In the genomic region with DNA sequence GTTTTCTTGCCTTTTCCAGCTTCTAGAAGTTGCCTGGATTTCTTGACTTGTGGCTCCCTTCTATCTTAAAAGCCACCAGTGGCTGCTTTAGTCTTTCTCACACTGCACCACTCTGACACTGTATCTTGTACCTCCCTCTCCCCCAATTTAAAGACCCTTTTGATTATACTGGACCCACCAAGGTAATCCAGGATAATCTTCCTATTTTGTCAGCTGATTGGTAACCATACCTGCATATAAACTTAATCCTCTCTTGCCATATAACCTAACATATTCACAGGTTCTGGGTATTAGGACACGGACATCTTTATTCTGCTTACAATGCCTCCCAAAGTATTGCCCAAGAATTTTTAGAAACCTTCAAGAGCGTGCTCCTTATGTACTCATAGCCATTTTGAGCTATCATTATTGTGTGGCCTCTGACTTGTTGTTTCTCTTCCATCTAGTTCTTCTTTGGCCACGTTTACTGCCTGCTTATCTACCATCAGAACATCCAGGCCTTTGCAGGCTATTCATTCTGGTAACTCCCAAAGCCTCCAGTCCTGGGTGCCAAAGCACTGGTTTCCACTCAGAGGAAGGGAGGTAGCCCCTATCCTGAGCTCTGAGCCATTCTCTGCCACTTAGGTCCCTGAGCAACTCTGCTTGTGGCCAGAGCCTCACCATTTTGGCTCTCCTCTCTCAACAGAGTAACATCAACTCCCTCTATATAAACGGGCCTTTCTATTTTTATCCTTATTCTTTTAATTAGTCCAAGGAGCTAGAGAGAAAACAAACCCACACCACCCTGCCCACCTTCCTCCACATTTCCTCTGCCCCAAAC, we compare ENCODE assay signal across 31 cellular contexts.
"Had no signal": no experiment of that assay in that cellular context is flagged by ENCODE, and none has a peak within 500 bp of the region (broad histone marks: within the 10 kb centered on the region; RNA-seq: fewer than 3 reads in every experiment).

No MANE protein-coding gene starts in this region.

- H3K9me3 Mint-ChIP-seq: activated B cell treated with CpG ODN at 0.5 μM for 24 hours; activated CD8-positive, alpha-beta T cell treated with anti-CD3 and anti-CD28 coated beads for 36 hours; activated T-cell treated with anti-CD3 and anti-CD28 coated beads, Interleukin-2, amount 50 U/mL, for 4 hours; central memory CD8-positive, alpha-beta T cell; dendritic cell treated with granulocyte-macrophage colony-stimulating factor and Interleukin-4, amounts not matched to agents 40 ng/mL and 50 ng/mL, for 4 days; T-helper 2 cell treated with Interferon-gamma antibody and Interleukin-4, amounts not matched to agents 5 μg/mL and 100 μg/mL, for 36 hours had no signal

- DNase-seq: activated B cell treated with CpG ODN at 0.5 μM for 24 hours; activated CD4-positive, alpha-beta T cell treated with anti-CD3 and anti-CD28 coated beads for 48 hours; activated CD4-positive, alpha-beta T cell treated with anti-CD3 and anti-CD28 coated beads, Interleukin-2, amount 50 U/mL, for 1 hour; activated CD4-positive, alpha-beta T cell treated with anti-CD3 and anti-CD28 coated beads, Interleukin-2, amount 50 U/mL, for 48 hours; activated CD8-positive, alpha-beta memory T cell treated with anti-CD3 and anti-CD28 coated beads for 24 hours; activated CD8-positive, alpha-beta T cell treated with anti-CD3 and anti-CD28 coated beads for 36 hours; activated effector memory CD4-positive, alpha-beta T cell treated with Interleukin-2 at 50 U/mL for 16 hours; activated gamma-delta T cell treated with Interleukin-2 at 50 U/mL for 16 hours; activated naive CD4-positive, alpha-beta T cell treated with anti-CD3 and anti-CD28 coated beads, Interleukin-2, amount 50 U/mL, for 16 hours; activated naive CD4-positive, alpha-beta T cell treated with Interleukin-2 at 50 U/mL for 16 hours; activated T-cell treated with anti-CD3 and anti-CD28 coated beads, Interleukin-2, amount 50 U/mL, for 4 hours; amniotic stem cell; anterior cingulate cortex; brain microvascular endothelial cell; dorsolateral prefrontal cortex; effector memory CD4-positive, alpha-beta T cell; gastrocnemius medialis; glutamatergic neuron; heart left ventricle; T-helper 1 cell; T-helper 17 cell; T1000; WERI-Rb-1 had no signal

- H3K9me3 ChIP-seq: esophagus muscularis mucosa, gastrocnemius medialis, heart left ventricle had no signal

- H3K4me1 ChIP-seq: esophagus muscularis mucosa, foreskin keratinocyte, gastrocnemius medialis, heart left ventricle had no signal

- H3K27ac ChIP-seq: brain microvascular endothelial cell, coronary artery, dorsolateral prefrontal cortex, esophagus muscularis mucosa, foreskin keratinocyte, gastrocnemius medialis, heart left ventricle, WERI-Rb-1 had no signal

- H3K36me3 Mint-ChIP-seq: activated naive CD8-positive, alpha-beta T cell had no signal

- H3K4me1 Mint-ChIP-seq: activated B cell treated with CpG ODN at 0.5 μM for 24 hours; activated T-helper 17 cell treated with anti-CD3 and anti-CD28 coated beads, Interleukin-2, amount 50 U/mL, for 72 hours; central memory CD8-positive, alpha-beta T cell; T-helper 17 cell had no signal

- H3K4me3 Mint-ChIP-seq: activated B cell treated with CpG ODN at 0.5 μM for 24 hours; activated CD8-positive, alpha-beta T cell treated with anti-CD3 and anti-CD28 coated beads for 36 hours; activated naive CD8-positive, alpha-beta T cell; activated T-cell treated with anti-CD3 and anti-CD28 coated beads, Interleukin-2, amount 50 U/mL, for 4 hours; activated T-helper 17 cell treated with anti-CD3 and anti-CD28 coated beads, Interleukin-2, amount 50 U/mL, for 72 hours; central memory CD8-positive, alpha-beta T cell; dendritic cell treated with granulocyte-macrophage colony-stimulating factor and Interleukin-4, amounts not matched to agents 40 ng/mL and 50 ng/mL, for 4 days; T-helper 17 cell; T-helper 2 cell treated with Interferon-gamma antibody and Interleukin-4, amounts not matched to agents 5 μg/mL and 100 μg/mL, for 36 hours had no signal

- H3K27me3 ChIP-seq: brain microvascular endothelial cell, gastrocnemius medialis had no signal

- H3K27ac Mint-ChIP-seq: activated B cell treated with CpG ODN at 0.5 μM for 24 hours; activated CD8-positive, alpha-beta T cell treated with anti-CD3 and anti-CD28 coated beads for 36 hours; activated naive CD8-positive, alpha-beta T cell; activated T-helper 17 cell treated with anti-CD3 and anti-CD28 coated beads, Interleukin-2, amount 50 U/mL, for 72 hours; dendritic cell treated with granulocyte-macrophage colony-stimulating factor and Interleukin-4, amounts not matched to agents 40 ng/mL and 50 ng/mL, for 4 days; T-helper 17 cell; T-helper 2 cell treated with Interferon-gamma antibody and Interleukin-4, amounts not matched to agents 5 μg/mL and 100 μg/mL, for 36 hours had no signal

- H3K4me3 ChIP-seq: coronary artery, dorsolateral prefrontal cortex, esophagus muscularis mucosa, gastrocnemius medialis, heart left ventricle had no signal

- H3K36me3 ChIP-seq: brain microvascular endothelial cell, esophagus muscularis mucosa, gastrocnemius medialis, heart left ventricle, WERI-Rb-1 had no signal
